In genomic region chr4:145316961-145317360, GRCh38 we compare ENCODE assay signal across 28 cellular contexts.
DNase-seq lines count a peak whose midpoint lies in the region; ATAC-seq, FAIRE-seq and TF ChIP-seq lines count a peak whose summit lies in the region.
"Had no signal": no experiment of that assay in that cellular context is flagged by ENCODE, and none has a peak within 500 bp of the region (broad histone marks: within the 10 kb centered on the region; RNA-seq: fewer than 3 reads in every experiment).

No MANE protein-coding gene starts in this region.

- H3K9me3 Mint-ChIP-seq in nephron, result peaks cover 3% of the 10 kb centered on the region
- H3K9me3 Mint-ChIP-seq: CD8-positive, alpha-beta memory T cell had no signal

- TF ChIP-seq POLR2A in vagina (IDR thresholded peaks at IDR 0.05), result no peak

- H3K4me1 ChIP-seq in SK-N-SH (ENCODE audit: control insufficient read depth in 1 of 2, insufficient read depth in 2 of 2, low read depth in 1 of 2, low read length in 1 of 2) (no peaks in the 10 kb centered on the region; a peak in 1 of 4 replicates), adipocyte (ENCODE audit: control insufficient read depth, insufficient read depth, low read length) (peaks cover 12% of the 10 kb centered on the region), vagina (peaks cover 11% of the 10 kb centered on the region)
- H3K4me1 ChIP-seq: BE2C, BLaER1 had no signal

- TF ChIP-seq EP300 in SK-N-SH (IDR thresholded peaks at IDR 0.05; ENCODE audit: borderline replicate concordance in 1 of 2, low read depth in 1 of 2, low read length in 1 of 2), result peak; percentile 48 to 87; a peak in 3 of 4 replicates

- WGBS in SK-N-SH (ENCODE audit: low lambda C conversion rate), result 16% methylated on average over 1 of the region's 1 CpG

- no peak overlapping the region for H3K4me3 Mint-ChIP-seq in nephron
- H3K4me3 Mint-ChIP-seq: CD14-positive monocyte; CD4-positive, alpha-beta memory T cell; CD4-positive, CD25-positive, alpha-beta regulatory T cell; CD8-positive, alpha-beta memory T cell had no signal

- ATAC-seq in GM19023 (IDR thresholded peaks at IDR 0.05; ENCODE audit: unreplicated experiment), result no peak
- ATAC-seq: GM12878 had no signal

- no peaks in the 10 kb centered on the region for H3K79me2 ChIP-seq in SK-N-SH (ENCODE audit: insufficient read depth)

- no peak overlapping the region for H3K9ac ChIP-seq in SK-N-SH
- H3K9ac ChIP-seq in adipocyte (ENCODE audit: low read length), result no peak overlapping the region
- H3K9ac ChIP-seq: BLaER1 had no signal

- H3K27me3 Mint-ChIP-seq in nephron (ENCODE audit: low read depth), result no peaks in the 10 kb centered on the region

- TF ChIP-seq CTCF in SK-N-SH (IDR thresholded peaks at IDR 0.05) (no peak), nephron (IDR thresholded peaks at IDR 0.05; ENCODE audit: unreplicated experiment in 3 of 3) (no peak), vagina (IDR thresholded peaks at IDR 0.05) (no peak)

- no peak for DNase-seq in SK-N-SH
- peak; percentile 35 for DNase-seq in adipocyte (ENCODE audit: low read depth)
- DNase-seq in vagina (ENCODE audit: extremely low spot score in 2 of 2), result no peak
- no peak for DNase-seq in RCC 7860 (ENCODE audit: low spot score)
- DNase-seq: 8988T; ACHN; BE2C; C1 segment of cervical spinal cord; CD4-positive, alpha-beta memory T cell; CD4-positive, CD25-positive, alpha-beta regulatory T cell; CD8-positive, alpha-beta memory T cell; COR-L47; DMS 273 treated with DMSO at 0.1 percent for 48 hours; DMS153; DMS53; DMS79; DND-41; EL; GDM1 had no signal

- no peaks in the 10 kb centered on the region for H3K9me3 ChIP-seq in SK-N-SH
- H3K9me3 ChIP-seq in adipocyte (ENCODE audit: control insufficient read depth, low read length), result peaks cover 4% of the 10 kb centered on the region
- no peaks in the 10 kb centered on the region for H3K9me3 ChIP-seq in vagina
- H3K9me3 ChIP-seq: BE2C, BLaER1 had no signal

- H3K4me2 ChIP-seq in SK-N-SH, result no peak overlapping the region
- H3K4me2 ChIP-seq: BLaER1 had no signal

- peak overlapping the region in 2 of 3 experiments; percentile 68 to 73 for H3K27ac Mint-ChIP-seq in nephron
- H3K27ac Mint-ChIP-seq: CD14-positive monocyte; CD4-positive, alpha-beta memory T cell; CD4-positive, CD25-positive, alpha-beta regulatory T cell; CD8-positive, alpha-beta memory T cell had no signal

- peaks cover 16% of the 10 kb centered on the region for H3K4me1 Mint-ChIP-seq in nephron
- H3K4me1 Mint-ChIP-seq: CD14-positive monocyte; CD4-positive, alpha-beta memory T cell; CD4-positive, CD25-positive, alpha-beta regulatory T cell; CD8-positive, alpha-beta memory T cell had no signal

- no peak overlapping the region for H2AFZ ChIP-seq in SK-N-SH (ENCODE audit: low read depth)

- POLR2A ChIA-PET in SK-N-SH (lab: Yijun Ruan, JAX), result no interaction called here

- no peaks in the 10 kb centered on the region for H3F3A ChIP-seq in SK-N-SH (replicated peaks; ENCODE audit: insufficient read depth)

- CTCF ChIA-PET in SK-N-SH (lab: Yijun Ruan, JAX), result no interaction called here

- H3K9me2 ChIP-seq in SK-N-SH, result no peaks in the 10 kb centered on the region

- H3K27me3 ChIP-seq in SK-N-SH (ENCODE audit: insufficient read depth), result no peaks in the 10 kb centered on the region
- H3K27me3 ChIP-seq in adipocyte (replicated peaks; ENCODE audit: control insufficient read depth, insufficient read depth, low read length), result peaks cover 10% of the 10 kb centered on the region
- no peaks in the 10 kb centered on the region for H3K27me3 ChIP-seq in vagina
- H3K27me3 ChIP-seq: BLaER1 had no signal

- no peak for FAIRE-seq in RCC 7860 (lab: Jason Lieb, UNC)
- FAIRE-seq: A204.1, GM12878, GM12892, GM18507, GM19239 had no signal

- no peaks in the 10 kb centered on the region for H3K36me3 Mint-ChIP-seq in nephron (ENCODE audit: low read depth)
- H3K36me3 Mint-ChIP-seq: CD14-positive monocyte; CD4-positive, alpha-beta memory T cell; CD4-positive, CD25-positive, alpha-beta regulatory T cell; CD8-positive, alpha-beta memory T cell had no signal

- H3K27ac ChIP-seq in SK-N-SH (ENCODE audit: low read depth in 2 of 2, low read length in 1 of 2) (peak overlapping the region in 1 of 2 experiments; percentile 79; a peak in 1 of 4 replicates), vagina (no peak overlapping the region)
- H3K27ac ChIP-seq: BLaER1 had no signal

- no peak overlapping the region for H3K4me3 ChIP-seq in SK-N-SH (ENCODE audit: low read depth in 2 of 2, low read length in 1 of 2)
- no peak overlapping the region for H3K4me3 ChIP-seq in adipocyte (ENCODE audit: low read length)
- no peak overlapping the region for H3K4me3 ChIP-seq in vagina
- H3K4me3 ChIP-seq: BLaER1, GM12878 had no signal

- no peak for TF ChIP-seq RAD21 in SK-N-SH (IDR thresholded peaks at IDR 0.05; ENCODE audit: low read length)

- no peaks in the 10 kb centered on the region for H3K36me3 ChIP-seq in SK-N-SH (replicated peaks in 1 of 2; ENCODE audit: control insufficient read depth in 1 of 2, insufficient read depth in 2 of 2, low read length in 1 of 2)
- H3K36me3 ChIP-seq in adipocyte (ENCODE audit: control insufficient read depth, insufficient read depth, low read length, severe bottlenecking), result no peaks in the 10 kb centered on the region
- H3K36me3 ChIP-seq in vagina, result no peaks in the 10 kb centered on the region
- H3K36me3 ChIP-seq: BE2C, BLaER1 had no signal

- no peaks in the 10 kb centered on the region for H4K20me1 ChIP-seq in SK-N-SH (ENCODE audit: insufficient read depth)
- H4K20me1 ChIP-seq: BLaER1 had no signal

- intact Hi-C loops in vagina (cut with DNase I), result no loop called here

TF ChIP-seq in SK-N-SH, 30 proteins besides CTCF, POLR2A, EP300 and RAD21 (continues in another document):
- TF ChIP-seq RCOR1 (IDR thresholded peaks at IDR 0.05; ENCODE audit: low read length) (no peak), GABPA (IDR thresholded peaks at IDR 0.05; ENCODE audit: low read depth) (no peak), ELF1 (IDR thresholded peaks at IDR 0.05) (no peak), FOXM1 (IDR thresholded peaks at IDR 0.05; ENCODE audit: low read depth) (peak; percentile 80), PBX3 (IDR thresholded peaks at IDR 0.05) (peak; percentile 77), YY1 (IDR thresholded peaks at IDR 0.05; ENCODE audit: low read depth) (no peak), FOSL2 (IDR thresholded peaks at IDR 0.05; ENCODE audit: borderline replicate concordance, low read depth) (no peak), TAF1 (IDR thresholded peaks at IDR 0.05; ENCODE audit: borderline replicate concordance, low read depth, low read length) (no peak), ZBTB33 (IDR thresholded peaks at IDR 0.05; ENCODE audit: borderline replicate concordance, low read depth) (no peak), TCF12 (IDR thresholded peaks at IDR 0.05) (peak; percentile 76), RXRA (IDR thresholded peaks at IDR 0.05; ENCODE audit: borderline replicate concordance, low read depth) (peak; percentile 18; the same call in 1 of the 2 replicates), MAX (IDR thresholded peaks at IDR 0.05; ENCODE audit: low read depth) (no peak), FOXJ3 (CRISPR knock-in tag; IDR thresholded peaks at IDR 0.05) (no peak), SIN3A (IDR thresholded peaks at IDR 0.05; ENCODE audit: borderline replicate concordance, low read depth, low read length) (no peak), USF1 (IDR thresholded peaks at IDR 0.05; ENCODE audit: borderline replicate concordance, low read depth) (no peak), CHD2 (IDR thresholded peaks at IDR 0.05; ENCODE audit: low read length, partially characterized antibody) (no peak), NRF1 (IDR thresholded peaks at IDR 0.05; ENCODE audit: low read depth, low read length) (no peak), JUND (IDR thresholded peaks at IDR 0.05) (peak; percentile 46; the same call in 1 of the 2 replicates), MEF2A (IDR thresholded peaks at IDR 0.05; ENCODE audit: borderline replicate concordance, low read depth) (no peak), SMC3 (IDR thresholded peaks at IDR 0.05; ENCODE audit: low read depth, low read length) (no peak), POLR2AphosphoS5 (IDR thresholded peaks at IDR 0.05; ENCODE audit: low read depth, low read length) (no peak)
